In the genomic region with DNA sequence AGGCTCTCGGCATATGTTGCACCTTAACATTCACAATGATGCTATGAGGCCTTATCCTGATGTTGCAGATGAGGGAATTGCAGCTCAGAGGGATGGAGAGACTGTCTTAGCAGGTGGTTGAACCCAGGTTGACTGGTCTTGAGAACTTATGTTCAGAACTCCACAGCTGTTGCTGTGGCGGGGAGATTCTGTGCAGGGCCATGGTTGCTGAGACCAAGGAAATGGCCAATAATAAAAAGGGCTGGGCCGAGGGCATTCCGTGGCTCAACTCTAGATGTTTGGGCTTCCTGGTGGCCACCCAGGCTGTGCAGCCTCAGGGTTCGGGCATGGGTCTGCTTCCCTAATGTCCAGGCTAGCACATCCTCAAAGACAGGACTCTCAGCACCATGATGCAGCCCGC, we compare ENCODE assay signal across 26 cellular contexts.
"Had no signal": no experiment of that assay in that cellular context is flagged by ENCODE, and none has a peak within 500 bp of the region (broad histone marks: within the 10 kb centered on the region; RNA-seq: fewer than 3 reads in every experiment).

No MANE protein-coding gene starts in this region.

- H3K27me3 Mint-ChIP-seq: activated B cell treated with CpG ODN at 0.5 μM for 24 hours; activated CD8-positive, alpha-beta memory T cell treated with anti-CD3 and anti-CD28 coated beads, Interleukin-2, amount 10 ng/mL, durations not matched to agents 7 days and 5 days; activated CD8-positive, alpha-beta T cell treated with anti-CD3 and anti-CD28 coated beads for 36 hours; activated naive CD8-positive, alpha-beta T cell treated with anti-CD3 and anti-CD28 coated beads for 36 hours; activated T-helper 17 cell treated with anti-CD3 and anti-CD28 coated beads, Interleukin-2, amount 50 U/mL, for 72 hours; T-cell had no signal

- H3K4me3 ChIP-seq: testis, upper lobe of left lung had no signal

- H3K36me3 Mint-ChIP-seq: activated CD8-positive, alpha-beta memory T cell treated with anti-CD3 and anti-CD28 coated beads, Interleukin-2, amount 10 ng/mL, durations not matched to agents 7 days and 5 days; T-cell had no signal

- H3K9me3 ChIP-seq: testis, upper lobe of left lung had no signal

- H3K9me3 Mint-ChIP-seq: activated B cell treated with CpG ODN at 0.5 μM for 24 hours; activated CD8-positive, alpha-beta T cell treated with anti-CD3 and anti-CD28 coated beads for 36 hours; activated naive CD8-positive, alpha-beta T cell treated with anti-CD3 and anti-CD28 coated beads for 36 hours; activated T-helper 17 cell treated with anti-CD3 and anti-CD28 coated beads, Interleukin-2, amount 50 U/mL, for 72 hours; neural crest cell; T-cell had no signal

- H3K36me3 ChIP-seq: upper lobe of left lung had no signal

- H3K4me3 Mint-ChIP-seq: activated B cell treated with CpG ODN at 0.5 μM for 24 hours; activated CD8-positive, alpha-beta memory T cell treated with anti-CD3 and anti-CD28 coated beads, Interleukin-2, amount 10 ng/mL, durations not matched to agents 7 days and 5 days; activated CD8-positive, alpha-beta T cell treated with anti-CD3 and anti-CD28 coated beads for 36 hours; activated naive CD8-positive, alpha-beta T cell treated with anti-CD3 and anti-CD28 coated beads for 36 hours; activated T-helper 17 cell treated with anti-CD3 and anti-CD28 coated beads, Interleukin-2, amount 50 U/mL, for 72 hours; T-cell had no signal

- H3K27ac Mint-ChIP-seq: activated CD8-positive, alpha-beta T cell treated with anti-CD3 and anti-CD28 coated beads for 36 hours; activated naive CD8-positive, alpha-beta T cell treated with anti-CD3 and anti-CD28 coated beads for 36 hours; activated T-helper 17 cell treated with anti-CD3 and anti-CD28 coated beads, Interleukin-2, amount 50 U/mL, for 72 hours; T-cell had no signal

- DNase-seq: activated B cell treated with CpG ODN at 0.5 μM for 24 hours; activated CD4-positive, alpha-beta T cell treated with anti-CD3 and anti-CD28 coated beads for 48 hours; activated CD8-positive, alpha-beta memory T cell treated with anti-CD3 and anti-CD28 coated beads, Interleukin-2, amount 10 ng/mL, durations not matched to agents 7 days and 5 days; activated CD8-positive, alpha-beta T cell treated with anti-CD3 and anti-CD28 coated beads for 36 hours; activated naive CD4-positive, alpha-beta T cell; activated naive CD8-positive, alpha-beta T cell treated with anti-CD3 and anti-CD28 coated beads for 36 hours; activated T-cell treated with anti-CD3 and anti-CD28 coated beads for 4 hours; central memory CD4-positive, alpha-beta T cell; effector memory CD4-positive, alpha-beta T cell; foreskin melanocyte; head of caudate nucleus; left ventricle myocardium superior; midbrain; posterior cingulate gyrus; stimulated activated CD4-positive, alpha-beta T cell treated with anti-CD3 and anti-CD28 coated beads, Interleukin-2, amount 100 ng/mL, for 48 hours; stimulated activated CD8-positive, alpha-beta memory T cell treated with anti-CD3 and anti-CD28 coated beads, Interleukin-4, amount 100 ng/mL, for 48 hours; stimulated activated naive CD4-positive, alpha-beta T cell; T-cell; T1000; testis; upper lobe of left lung had no signal

- ATAC-seq: activated CD8-positive, alpha-beta memory T cell treated with anti-CD3 and anti-CD28 coated beads, Interleukin-2, amount 10 ng/mL, durations not matched to agents 7 days and 5 days; activated CD8-positive, alpha-beta T cell treated with anti-CD3 and anti-CD28 coated beads for 36 hours; activated T-helper 17 cell treated with anti-CD3 and anti-CD28 coated beads, Interleukin-2, amount 50 U/mL, for 72 hours; esophagus mucosa; left ventricle myocardium superior; sciatic nerve; SK-N-SH treated with all-trans-retinoic acid at 6 μM for 48 hours; T-cell had no signal

- H3K27ac ChIP-seq: testis, upper lobe of left lung had no signal

- H3K27me3 ChIP-seq: testis, upper lobe of left lung had no signal
